ENCODE assay signal across 1 cellular context in the genomic region with DNA sequence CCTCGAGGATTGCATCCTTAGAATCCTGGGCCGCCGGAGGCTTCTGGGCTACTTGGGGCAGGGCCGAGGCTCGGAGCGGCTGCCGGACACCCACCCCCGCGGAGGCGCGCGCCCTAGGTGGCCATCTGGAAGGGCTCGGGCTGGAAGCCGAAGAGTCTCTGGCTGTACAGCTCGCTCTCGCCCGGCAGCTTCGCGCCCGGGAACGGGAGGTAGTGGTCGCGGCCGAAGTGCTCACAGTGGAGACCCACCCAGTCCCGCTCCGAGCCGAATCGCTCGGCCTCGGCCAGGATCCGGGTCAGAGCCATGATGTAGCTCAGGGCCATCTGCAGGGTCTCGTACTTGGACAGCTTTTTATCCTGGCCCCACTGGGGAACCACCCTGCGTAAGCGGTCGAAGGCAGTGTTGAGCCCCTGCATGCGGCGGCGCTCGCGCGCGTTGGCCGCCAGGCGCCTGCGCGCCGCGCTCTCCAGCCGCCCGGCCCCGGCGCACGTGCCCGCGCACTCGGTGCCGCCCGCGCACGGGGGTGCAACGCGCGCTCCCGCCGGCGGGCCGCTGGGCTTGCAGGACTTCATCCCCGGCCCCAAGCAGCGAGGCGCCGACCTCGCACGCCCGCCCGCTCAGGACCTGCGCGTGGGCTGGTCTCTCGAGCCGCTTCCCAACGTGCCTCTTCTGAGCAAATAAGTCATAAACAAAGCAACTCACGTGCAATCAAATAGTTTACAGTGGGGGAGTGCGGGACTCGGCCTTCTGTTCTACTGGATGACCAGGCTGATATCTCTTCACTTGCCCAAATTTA.
A peak's percentile ranks its signal among the peaks of the same experiment; 100 is the strongest.
TF ChIP-seq lines count a peak whose summit lies in the region.

No MANE protein-coding gene starts in this region.

TF ChIP-seq in K562, 482 proteins besides CTCF, POLR2A, EP300 and RAD21 (continued from another document and continues in another):
- TF ChIP-seq, protein P1, sequence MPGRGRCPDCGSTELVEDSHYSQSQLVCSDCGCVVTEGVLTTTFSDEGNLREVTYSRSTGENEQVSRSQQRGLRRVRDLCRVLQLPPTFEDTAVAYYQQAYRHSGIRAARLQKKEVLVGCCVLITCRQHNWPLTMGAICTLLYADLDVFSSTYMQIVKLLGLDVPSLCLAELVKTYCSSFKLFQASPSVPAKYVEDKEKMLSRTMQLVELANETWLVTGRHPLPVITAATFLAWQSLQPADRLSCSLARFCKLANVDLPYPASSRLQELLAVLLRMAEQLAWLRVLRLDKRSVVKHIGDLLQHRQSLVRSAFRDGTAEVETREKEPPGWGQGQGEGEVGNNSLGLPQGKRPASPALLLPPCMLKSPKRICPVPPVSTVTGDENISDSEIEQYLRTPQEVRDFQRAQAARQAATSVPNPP (IDR thresholded peaks at IDR 0.05; ENCODE audit: borderline replicate concordance, insufficient read depth, insufficient read length): no peak
- TF ChIP-seq ZNF282 (CRISPR knock-in tag; IDR thresholded peaks at IDR 0.05) (peak; percentile 66; the same call in 1 of the 2 replicates), NR1H2 (CRISPR knock-in tag; IDR thresholded peaks at IDR 0.05) (no peak), RAD51 (IDR thresholded peaks at IDR 0.05; ENCODE audit: borderline replicate concordance, low read depth) (no peak), RFX1 (IDR thresholded peaks at IDR 0.05) (no peak), ATF1 (CRISPR knock-in tag; IDR thresholded peaks at IDR 0.05) (no peak), ATF1 (tag; IDR thresholded peaks at IDR 0.05) (no peak), SMAD4 (CRISPR knock-in tag; conservative IDR thresholded peaks at IDR 0.05) (peak; percentile 53; the same call in 1 of the 2 replicates), CCAR2 (IDR thresholded peaks at IDR 0.05; ENCODE audit: low read depth, low read length) (no peak), CTBP1 (IDR thresholded peaks at IDR 0.05; ENCODE audit: borderline replicate concordance) (peak; percentile 33; the same call in 1 of the 2 replicates), HNRNPH1 (optimal IDR thresholded peaks at IDR 0.05; ENCODE audit: low read depth, low read length) (no peak), ZNF431 (CRISPR knock-in tag; IDR thresholded peaks at IDR 0.05) (peak; percentile 61; the same call in 1 of the 2 replicates), CHCHD3 (CRISPR knock-in tag; IDR thresholded peaks at IDR 0.05) (no peak), SAFB (IDR thresholded peaks at IDR 0.05; ENCODE audit: borderline replicate concordance, low read depth, low read length) (no peak), HMG20A (CRISPR knock-in tag; conservative IDR thresholded peaks at IDR 0.05) (no peak), ZNF778 (CRISPR knock-in tag; IDR thresholded peaks at IDR 0.05) (no peak), POLR2G (IDR thresholded peaks at IDR 0.05; ENCODE audit: low read depth, low read length) (peak; percentile 59), KLF10 (CRISPR knock-in tag; IDR thresholded peaks at IDR 0.05) (no peak), MCM5 (IDR thresholded peaks at IDR 0.05; ENCODE audit: low read depth) (no peak), BCL6 (CRISPR knock-in tag; IDR thresholded peaks at IDR 0.05) (no peak), ZNF143 (CRISPR knock-in tag; IDR thresholded peaks at IDR 0.05) (no peak), JUN (IDR thresholded peaks at IDR 0.05; ENCODE audit: borderline replicate concordance, low read depth, low read length) (no peak), JUN (CRISPR knock-in tag; IDR thresholded peaks at IDR 0.05; ENCODE audit: borderline replicate concordance) (peak; percentile 58; the same call in 1 of the 2 replicates), ZNF644 (tag; IDR thresholded peaks at IDR 0.05; ENCODE audit: low read depth) (no peak), HOXB6 (CRISPR knock-in tag; IDR thresholded peaks at IDR 0.05; ENCODE audit: borderline replicate concordance) (no peak), ZKSCAN8 (CRISPR knock-in tag; IDR thresholded peaks at IDR 0.05) (no peak)
- TF ChIP-seq, protein P2, sequence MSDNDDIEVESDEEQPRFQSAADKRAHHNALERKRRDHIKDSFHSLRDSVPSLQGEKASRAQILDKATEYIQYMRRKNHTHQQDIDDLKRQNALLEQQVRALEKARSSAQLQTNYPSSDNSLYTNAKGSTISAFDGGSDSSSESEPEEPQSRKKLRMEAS (CRISPR knock-in tag; IDR thresholded peaks at IDR 0.05): peak; percentile 70
- TF ChIP-seq, protein P3, sequence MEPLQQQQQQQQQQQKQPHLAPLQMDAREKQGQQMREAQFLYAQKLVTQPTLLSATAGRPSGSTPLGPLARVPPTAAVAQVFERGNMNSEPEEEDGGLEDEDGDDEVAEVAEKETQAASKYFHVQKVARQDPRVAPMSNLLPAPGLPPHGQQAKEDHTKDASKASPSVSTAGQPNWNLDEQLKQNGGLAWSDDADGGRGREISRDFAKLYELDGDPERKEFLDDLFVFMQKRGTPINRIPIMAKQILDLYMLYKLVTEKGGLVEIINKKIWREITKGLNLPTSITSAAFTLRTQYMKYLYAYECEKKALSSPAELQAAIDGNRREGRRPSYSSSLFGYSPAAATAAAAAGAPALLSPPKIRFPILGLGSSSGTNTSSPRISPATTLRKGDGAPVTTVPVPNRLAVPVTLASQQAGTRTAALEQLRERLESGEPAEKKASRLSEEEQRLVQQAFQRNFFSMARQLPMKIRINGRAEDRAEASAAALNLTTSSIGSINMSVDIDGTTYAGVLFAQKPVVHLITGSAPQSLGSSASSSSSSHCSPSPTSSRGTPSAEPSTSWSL (CRISPR knock-in tag; IDR thresholded peaks at IDR 0.05; ENCODE audit: borderline replicate concordance): no peak
- TF ChIP-seq, protein P4, sequence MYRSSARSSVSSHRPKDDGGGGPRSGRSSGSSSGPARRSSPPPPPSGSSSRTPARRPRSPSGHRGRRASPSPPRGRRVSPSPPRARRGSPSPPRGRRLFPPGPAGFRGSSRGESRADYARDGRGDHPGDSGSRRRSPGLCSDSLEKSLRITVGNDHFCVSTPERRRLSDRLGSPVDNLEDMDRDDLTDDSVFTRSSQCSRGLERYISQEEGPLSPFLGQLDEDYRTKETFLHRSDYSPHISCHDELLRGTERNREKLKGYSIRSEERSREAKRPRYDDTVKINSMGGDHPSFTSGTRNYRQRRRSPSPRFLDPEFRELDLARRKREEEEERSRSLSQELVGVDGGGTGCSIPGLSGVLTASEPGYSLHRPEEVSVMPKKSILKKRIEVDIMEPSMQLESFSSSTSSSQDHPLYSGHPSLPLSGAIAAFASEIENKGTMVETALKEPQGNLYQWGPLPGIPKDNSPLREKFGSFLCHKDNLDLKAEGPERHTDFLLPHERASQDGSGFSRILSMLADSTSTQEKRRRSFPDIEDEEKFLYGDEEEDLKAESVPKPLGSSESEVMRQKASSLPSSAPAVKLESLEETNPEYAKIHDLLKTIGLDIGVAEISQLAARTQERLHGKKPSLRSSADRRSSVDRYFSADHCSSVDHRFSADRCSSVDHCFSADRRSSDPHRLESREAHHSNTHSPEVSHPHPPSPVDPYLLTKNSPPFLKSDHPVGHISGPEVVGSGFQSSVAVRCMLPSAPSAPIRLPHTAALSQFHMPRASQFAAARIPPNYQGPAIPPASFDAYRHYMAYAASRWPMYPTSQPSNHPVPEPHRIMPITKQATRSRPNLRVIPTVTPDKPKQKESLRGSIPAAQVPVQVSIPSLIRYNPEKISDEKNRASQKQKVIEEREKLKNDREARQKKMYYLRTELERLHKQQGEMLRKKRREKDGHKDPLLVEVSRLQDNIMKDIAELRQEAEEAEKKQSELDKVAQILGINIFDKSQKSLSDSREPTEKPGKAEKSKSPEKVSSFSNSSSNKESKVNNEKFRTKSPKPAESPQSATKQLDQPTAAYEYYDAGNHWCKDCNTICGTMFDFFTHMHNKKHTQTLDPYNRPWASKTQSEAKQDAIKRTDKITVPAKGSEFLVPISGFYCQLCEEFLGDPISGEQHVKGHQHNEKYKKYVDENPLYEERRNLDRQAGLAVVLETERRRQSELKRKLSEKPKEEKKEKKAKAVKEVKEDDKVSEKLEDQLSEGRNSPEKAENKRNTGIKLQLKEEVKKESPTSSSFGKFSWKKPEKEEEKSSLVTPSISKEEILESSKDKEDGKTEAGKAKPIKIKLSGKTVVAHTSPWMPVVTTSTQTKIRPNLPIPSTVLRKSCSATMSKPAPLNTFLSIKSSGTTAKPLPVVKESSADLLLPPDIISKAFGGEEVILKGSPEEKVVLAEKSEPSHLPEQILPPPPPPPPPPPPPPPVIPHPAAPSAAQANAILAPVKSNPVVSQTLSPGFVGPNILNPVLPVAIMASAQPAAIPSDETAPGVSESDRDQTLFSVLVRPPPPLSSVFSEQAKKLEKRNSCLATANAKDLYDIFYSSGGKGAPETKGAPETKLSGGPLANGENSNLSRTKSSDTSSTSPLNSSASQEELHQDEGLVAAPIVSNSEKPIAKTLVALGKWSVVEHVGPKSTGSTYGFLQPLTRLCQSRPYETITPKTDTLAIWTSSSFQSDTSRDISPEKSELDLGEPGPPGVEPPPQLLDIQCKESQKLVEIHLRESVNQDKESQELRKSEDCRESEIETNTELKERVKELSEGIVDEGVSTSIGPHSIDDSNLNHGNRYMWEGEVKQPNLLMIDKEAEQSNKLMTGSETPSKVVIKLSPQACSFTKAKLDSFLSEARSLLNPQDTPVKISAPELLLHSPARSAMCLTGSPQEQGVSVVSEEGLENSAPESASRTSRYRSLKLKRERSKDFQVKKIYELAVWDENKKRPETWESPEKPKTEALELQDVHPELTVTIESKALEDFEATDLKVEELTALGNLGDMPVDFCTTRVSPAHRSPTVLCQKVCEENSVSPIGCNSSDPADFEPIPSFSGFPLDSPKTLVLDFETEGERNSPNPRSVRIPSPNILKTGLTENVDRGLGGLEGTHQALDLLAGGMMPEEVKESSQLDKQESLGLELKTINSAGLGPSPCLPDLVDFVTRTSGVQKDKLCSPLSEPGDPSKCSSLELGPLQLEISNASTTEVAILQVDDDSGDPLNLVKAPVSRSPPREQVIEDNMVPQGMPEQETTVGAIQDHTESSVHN (IDR thresholded peaks at IDR 0.05; ENCODE audit: borderline replicate concordance in 1 of 2, low read depth in 1 of 2): no peak
- TF ChIP-seq, protein P5, sequence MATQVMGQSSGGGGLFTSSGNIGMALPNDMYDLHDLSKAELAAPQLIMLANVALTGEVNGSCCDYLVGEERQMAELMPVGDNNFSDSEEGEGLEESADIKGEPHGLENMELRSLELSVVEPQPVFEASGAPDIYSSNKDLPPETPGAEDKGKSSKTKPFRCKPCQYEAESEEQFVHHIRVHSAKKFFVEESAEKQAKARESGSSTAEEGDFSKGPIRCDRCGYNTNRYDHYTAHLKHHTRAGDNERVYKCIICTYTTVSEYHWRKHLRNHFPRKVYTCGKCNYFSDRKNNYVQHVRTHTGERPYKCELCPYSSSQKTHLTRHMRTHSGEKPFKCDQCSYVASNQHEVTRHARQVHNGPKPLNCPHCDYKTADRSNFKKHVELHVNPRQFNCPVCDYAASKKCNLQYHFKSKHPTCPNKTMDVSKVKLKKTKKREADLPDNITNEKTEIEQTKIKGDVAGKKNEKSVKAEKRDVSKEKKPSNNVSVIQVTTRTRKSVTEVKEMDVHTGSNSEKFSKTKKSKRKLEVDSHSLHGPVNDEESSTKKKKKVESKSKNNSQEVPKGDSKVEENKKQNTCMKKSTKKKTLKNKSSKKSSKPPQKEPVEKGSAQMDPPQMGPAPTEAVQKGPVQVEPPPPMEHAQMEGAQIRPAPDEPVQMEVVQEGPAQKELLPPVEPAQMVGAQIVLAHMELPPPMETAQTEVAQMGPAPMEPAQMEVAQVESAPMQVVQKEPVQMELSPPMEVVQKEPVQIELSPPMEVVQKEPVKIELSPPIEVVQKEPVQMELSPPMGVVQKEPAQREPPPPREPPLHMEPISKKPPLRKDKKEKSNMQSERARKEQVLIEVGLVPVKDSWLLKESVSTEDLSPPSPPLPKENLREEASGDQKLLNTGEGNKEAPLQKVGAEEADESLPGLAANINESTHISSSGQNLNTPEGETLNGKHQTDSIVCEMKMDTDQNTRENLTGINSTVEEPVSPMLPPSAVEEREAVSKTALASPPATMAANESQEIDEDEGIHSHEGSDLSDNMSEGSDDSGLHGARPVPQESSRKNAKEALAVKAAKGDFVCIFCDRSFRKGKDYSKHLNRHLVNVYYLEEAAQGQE (CRISPR knock-in tag; IDR thresholded peaks at IDR 0.05; ENCODE audit: low read depth): no peak
- TF ChIP-seq, protein P6, sequence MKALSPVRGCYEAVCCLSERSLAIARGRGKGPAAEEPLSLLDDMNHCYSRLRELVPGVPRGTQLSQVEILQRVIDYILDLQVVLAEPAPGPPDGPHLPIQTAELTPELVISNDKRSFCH (CRISPR knock-in tag; IDR thresholded peaks at IDR 0.05): no peak
- TF ChIP-seq, protein P6 (tag; IDR thresholded peaks at IDR 0.05): no peak
- TF ChIP-seq, protein P7, sequence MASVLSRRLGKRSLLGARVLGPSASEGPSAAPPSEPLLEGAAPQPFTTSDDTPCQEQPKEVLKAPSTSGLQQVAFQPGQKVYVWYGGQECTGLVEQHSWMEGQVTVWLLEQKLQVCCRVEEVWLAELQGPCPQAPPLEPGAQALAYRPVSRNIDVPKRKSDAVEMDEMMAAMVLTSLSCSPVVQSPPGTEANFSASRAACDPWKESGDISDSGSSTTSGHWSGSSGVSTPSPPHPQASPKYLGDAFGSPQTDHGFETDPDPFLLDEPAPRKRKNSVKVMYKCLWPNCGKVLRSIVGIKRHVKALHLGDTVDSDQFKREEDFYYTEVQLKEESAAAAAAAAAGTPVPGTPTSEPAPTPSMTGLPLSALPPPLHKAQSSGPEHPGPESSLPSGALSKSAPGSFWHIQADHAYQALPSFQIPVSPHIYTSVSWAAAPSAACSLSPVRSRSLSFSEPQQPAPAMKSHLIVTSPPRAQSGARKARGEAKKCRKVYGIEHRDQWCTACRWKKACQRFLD (CRISPR knock-in tag; IDR thresholded peaks at IDR 0.05): 0 out of 2 replicates have a peak, but pooled peaks have one; percentile 46
- TF ChIP-seq, protein P8, sequence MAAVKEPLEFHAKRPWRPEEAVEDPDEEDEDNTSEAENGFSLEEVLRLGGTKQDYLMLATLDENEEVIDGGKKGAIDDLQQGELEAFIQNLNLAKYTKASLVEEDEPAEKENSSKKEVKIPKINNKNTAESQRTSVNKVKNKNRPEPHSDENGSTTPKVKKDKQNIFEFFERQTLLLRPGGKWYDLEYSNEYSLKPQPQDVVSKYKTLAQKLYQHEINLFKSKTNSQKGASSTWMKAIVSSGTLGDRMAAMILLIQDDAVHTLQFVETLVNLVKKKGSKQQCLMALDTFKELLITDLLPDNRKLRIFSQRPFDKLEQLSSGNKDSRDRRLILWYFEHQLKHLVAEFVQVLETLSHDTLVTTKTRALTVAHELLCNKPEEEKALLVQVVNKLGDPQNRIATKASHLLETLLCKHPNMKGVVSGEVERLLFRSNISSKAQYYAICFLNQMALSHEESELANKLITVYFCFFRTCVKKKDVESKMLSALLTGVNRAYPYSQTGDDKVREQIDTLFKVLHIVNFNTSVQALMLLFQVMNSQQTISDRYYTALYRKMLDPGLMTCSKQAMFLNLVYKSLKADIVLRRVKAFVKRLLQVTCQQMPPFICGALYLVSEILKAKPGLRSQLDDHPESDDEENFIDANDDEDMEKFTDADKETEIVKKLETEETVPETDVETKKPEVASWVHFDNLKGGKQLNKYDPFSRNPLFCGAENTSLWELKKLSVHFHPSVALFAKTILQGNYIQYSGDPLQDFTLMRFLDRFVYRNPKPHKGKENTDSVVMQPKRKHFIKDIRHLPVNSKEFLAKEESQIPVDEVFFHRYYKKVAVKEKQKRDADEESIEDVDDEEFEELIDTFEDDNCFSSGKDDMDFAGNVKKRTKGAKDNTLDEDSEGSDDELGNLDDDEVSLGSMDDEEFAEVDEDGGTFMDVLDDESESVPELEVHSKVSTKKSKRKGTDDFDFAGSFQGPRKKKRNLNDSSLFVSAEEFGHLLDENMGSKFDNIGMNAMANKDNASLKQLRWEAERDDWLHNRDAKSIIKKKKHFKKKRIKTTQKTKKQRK (IDR thresholded peaks at IDR 0.05; ENCODE audit: borderline replicate concordance, low read depth, low read length): no peak
- TF ChIP-seq, protein P9, sequence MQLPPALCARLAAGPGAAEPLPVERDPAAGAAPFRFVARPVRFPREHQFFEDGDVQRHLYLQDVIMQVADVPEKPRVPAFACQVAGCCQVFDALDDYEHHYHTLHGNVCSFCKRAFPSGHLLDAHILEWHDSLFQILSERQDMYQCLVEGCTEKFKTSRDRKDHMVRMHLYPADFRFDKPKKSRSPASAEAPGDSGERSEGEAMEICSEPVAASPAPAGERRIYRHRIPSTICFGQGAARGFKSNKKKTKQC (CRISPR knock-in tag; IDR thresholded peaks at IDR 0.05): peak; percentile 77
